ENCODE assay signal across 1 cellular context in genomic region chr7:149774237-149775175, GRCh38.
TF ChIP-seq lines count a peak whose summit lies in the region.

No MANE protein-coding gene starts in this region.

TF ChIP-seq in GM23338, 12 proteins besides CTCF, POLR2A, EP300 and RAD21 (continued from another document):
- TF ChIP-seq STAT1 (IDR thresholded peaks at IDR 0.05; ENCODE audit: unreplicated experiment) (no peak), ZNF462 (CRISPR knock-in tag; IDR thresholded peaks at IDR 0.05) (no peak), ETS1 (IDR thresholded peaks at IDR 0.05) (no peak), ZNF331 (CRISPR knock-in tag; IDR thresholded peaks at IDR 0.05; ENCODE audit: low read depth) (no peak), REST (IDR thresholded peaks at IDR 0.05; ENCODE audit: unreplicated experiment) (no peak)
TF ChIP-seq in GM23338: peak in this region for 2.
